In the genomic region with DNA sequence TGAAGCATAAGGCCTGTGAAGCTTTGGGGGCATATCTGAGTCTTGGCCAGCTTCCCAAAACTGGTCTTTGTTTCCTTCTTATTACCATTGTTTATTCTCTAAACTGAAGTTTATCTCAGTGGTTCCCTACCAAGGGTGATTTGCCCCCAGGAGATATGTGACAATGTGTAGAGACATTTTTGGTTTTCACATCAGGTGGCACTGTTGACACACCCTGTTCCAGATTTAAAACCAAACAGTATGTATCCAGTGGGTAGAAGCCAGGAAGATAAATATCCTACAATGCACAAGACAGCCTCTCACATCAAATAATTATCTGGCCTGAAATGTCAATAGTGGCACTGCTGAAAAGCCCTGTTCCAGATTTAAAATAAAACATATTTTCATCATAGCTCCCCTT, we compare ENCODE assay signal across 20 cellular contexts. TPM values are rescaled to one million over a fixed set of nuclear protein-coding genes. Genes with fewer than 3 reads are reported as not detected.
"Had no signal": no experiment of that assay in that cellular context is flagged by ENCODE, and none has a peak within 500 bp of the region (broad histone marks: within the 10 kb centered on the region; RNA-seq: fewer than 3 reads in every experiment).

No MANE protein-coding gene starts in this region.

- H3K4me2 ChIP-seq: hepatocyte had no signal

- H3K4me3 Mint-ChIP-seq: activated naive CD4-positive, alpha-beta T cell treated with anti-CD3 and anti-CD28 coated beads, Interleukin-2, amount 10 ng/mL, durations not matched to agents 7 days and 5 days; activated T-helper 17 cell treated with anti-CD3 and anti-CD28 coated beads, Interleukin-2, amount 50 U/mL, for 72 hours; memory B cell; naive thymus-derived CD4-positive, alpha-beta T cell; stimulated activated naive CD8-positive, alpha-beta T cell treated with anti-CD3 and anti-CD28 coated beads, Interleukin-15, amount 100 ng/mL, for 72 hours had no signal

- H3K36me3 ChIP-seq: cardiac muscle cell, ovary, upper lobe of right lung had no signal

- H3K27me3 Mint-ChIP-seq: activated naive CD4-positive, alpha-beta T cell treated with anti-CD3 and anti-CD28 coated beads, Interleukin-2, amount 10 ng/mL, durations not matched to agents 7 days and 5 days; activated T-helper 17 cell treated with anti-CD3 and anti-CD28 coated beads, Interleukin-2, amount 50 U/mL, for 72 hours; memory B cell; naive thymus-derived CD4-positive, alpha-beta T cell; stimulated activated naive CD8-positive, alpha-beta T cell treated with anti-CD3 and anti-CD28 coated beads, Interleukin-15, amount 100 ng/mL, for 72 hours had no signal

- H3K4me1 Mint-ChIP-seq: activated naive CD4-positive, alpha-beta T cell treated with anti-CD3 and anti-CD28 coated beads, Interleukin-2, amount 10 ng/mL, durations not matched to agents 7 days and 5 days; activated T-helper 17 cell treated with anti-CD3 and anti-CD28 coated beads, Interleukin-2, amount 50 U/mL, for 72 hours; memory B cell; stimulated activated naive CD8-positive, alpha-beta T cell treated with anti-CD3 and anti-CD28 coated beads, Interleukin-15, amount 100 ng/mL, for 72 hours had no signal

- H3K9me3 Mint-ChIP-seq: activated naive CD4-positive, alpha-beta T cell treated with anti-CD3 and anti-CD28 coated beads, Interleukin-2, amount 10 ng/mL, durations not matched to agents 7 days and 5 days; memory B cell; stimulated activated naive CD8-positive, alpha-beta T cell treated with anti-CD3 and anti-CD28 coated beads, Interleukin-15, amount 100 ng/mL, for 72 hours had no signal

- H3K27ac ChIP-seq: cardiac muscle cell, hepatocyte, ovary, upper lobe of right lung had no signal

- H3K27me3 ChIP-seq: cardiac muscle cell, esophagus squamous epithelium, hepatocyte, ovary, upper lobe of right lung had no signal

- FAIRE-seq: astrocyte, endometrium had no signal

- H3K27ac Mint-ChIP-seq: activated naive CD4-positive, alpha-beta T cell treated with anti-CD3 and anti-CD28 coated beads, Interleukin-2, amount 10 ng/mL, durations not matched to agents 7 days and 5 days; activated T-helper 17 cell treated with anti-CD3 and anti-CD28 coated beads, Interleukin-2, amount 50 U/mL, for 72 hours; memory B cell; naive thymus-derived CD4-positive, alpha-beta T cell; stimulated activated naive CD8-positive, alpha-beta T cell treated with anti-CD3 and anti-CD28 coated beads, Interleukin-15, amount 100 ng/mL, for 72 hours had no signal

- H3K9me3 ChIP-seq: esophagus squamous epithelium, mucosa of descending colon, ovary, upper lobe of right lung had no signal

- H3K4me1 ChIP-seq: upper lobe of right lung had no signal

- H3K36me3 Mint-ChIP-seq: activated naive CD4-positive, alpha-beta T cell treated with anti-CD3 and anti-CD28 coated beads, Interleukin-2, amount 10 ng/mL, durations not matched to agents 7 days and 5 days; memory B cell; naive thymus-derived CD4-positive, alpha-beta T cell had no signal

- H3K4me3 ChIP-seq: cardiac muscle cell, esophagus squamous epithelium, hepatocyte, mucosa of descending colon, ovary, upper lobe of right lung had no signal

- DNase-seq: activated CD4-positive, alpha-beta T cell treated with anti-CD3 and anti-CD28 coated beads for 1 hour; activated CD4-positive, alpha-beta T cell treated with anti-CD3 and anti-CD28 coated beads, Interleukin-2, amount 50 U/mL, for 4 hours; activated naive CD4-positive, alpha-beta T cell treated with anti-CD3 and anti-CD28 coated beads, Interleukin-2, amount 10 ng/mL, durations not matched to agents 7 days and 5 days; activated T-cell treated with anti-CD3 and anti-CD28 coated beads for 4 hours; esophagus squamous epithelium; islet precursor cell; mucosa of descending colon; naive thymus-derived CD4-positive, alpha-beta T cell; ovary; stimulated activated CD4-positive, alpha-beta T cell treated with anti-CD3 and anti-CD28 coated beads, Interleukin-1b, Interleukin-23, amount 100 ng/mL, for 48 hours; stimulated activated naive CD8-positive, alpha-beta T cell treated with anti-CD3 and anti-CD28 coated beads, Interleukin-15, amount 100 ng/mL, for 72 hours; upper lobe of right lung had no signal

- ATAC-seq: activated T-helper 17 cell treated with anti-CD3 and anti-CD28 coated beads, Interleukin-2, amount 50 U/mL, for 72 hours; left lobe of liver; mucosa of descending colon; naive thymus-derived CD4-positive, alpha-beta T cell; stimulated activated naive CD8-positive, alpha-beta T cell treated with anti-CD3 and anti-CD28 coated beads, Interleukin-15, amount 100 ng/mL, for 72 hours; upper lobe of right lung had no signal

RNA-seq across cellular contexts. Expression of a gene that starts 22.1 kb away (rescaled TPM):
- total RNA-seq: activated T-helper 17 cell treated with anti-CD3 and anti-CD28 coated beads, Interleukin-2, amount 50 U/mL, for 72 hours; naive thymus-derived CD4-positive, alpha-beta T cell had no signal
- polyA plus RNA-seq: naive thymus-derived CD4-positive, alpha-beta T cell had no signal

RNA-seq across cellular contexts. Expression of a gene that starts 60.0 kb away (rescaled TPM):
- total RNA-seq: activated T-helper 17 cell treated with anti-CD3 and anti-CD28 coated beads, Interleukin-2, amount 50 U/mL, for 72 hours; glomerular endothelial cell; naive thymus-derived CD4-positive, alpha-beta T cell had no signal
- polyA plus RNA-seq: naive thymus-derived CD4-positive, alpha-beta T cell had no signal
